8 cellular contexts compared by ENCODE assay signal in genomic region chr12:25054783-25055144, GRCh38.
DNase-seq lines count a peak whose midpoint lies in the region; ATAC-seq and TF ChIP-seq lines count a peak whose summit lies in the region.

No MANE protein-coding gene starts in this region.

- peaks cover 45% of the 10 kb centered on the region for H3K4me1 ChIP-seq in DOHH2 (ENCODE audit: control insufficient read depth, low read length)

- H3K27ac ChIP-seq in DOHH2 (ENCODE audit: low read depth, low read length), result peak overlapping the region; percentile 96
- peak overlapping the region in 11 of 21 experiments; percentile 39 to 87 (median 73) for H3K27ac ChIP-seq in skin epidermis

- TF ChIP-seq CTCF in DOHH2 (IDR thresholded peaks at IDR 0.05; ENCODE audit: low read depth, low read length, poor library complexity, severe bottlenecking), result no peak

- H3K4me1 Mint-ChIP-seq in activated naive CD8-positive, alpha-beta T cell treated with anti-CD3 and anti-CD28 coated beads for 36 hours, result peaks cover 54% of the 10 kb centered on the region

- ATAC-seq in GM18870 (IDR thresholded peaks at IDR 0.05; ENCODE audit: unreplicated experiment) (no peak), GM21360 (IDR thresholded peaks at IDR 0.05; ENCODE audit: unreplicated experiment) (no peak)

- no peaks in the 10 kb centered on the region for H3K9me2 ChIP-seq in DOHH2 (replicated peaks; ENCODE audit: control insufficient read depth, low read length)

- H3K27me3 ChIP-seq in DOHH2 (ENCODE audit: control insufficient read depth, low read length), result no peaks in the 10 kb centered on the region

- peak overlapping the region; percentile 89 for H3K4me2 ChIP-seq in DOHH2 (ENCODE audit: low read length)

- peaks cover 100% of the 10 kb centered on the region for H3K79me2 ChIP-seq in DOHH2 (ENCODE audit: control insufficient read depth, low read length)

- peaks cover 89% of the 10 kb centered on the region for H3K36me3 ChIP-seq in DOHH2 (ENCODE audit: control insufficient read depth, low read length)

- peak overlapping the region; percentile 95 for H3K27ac Mint-ChIP-seq in activated naive CD8-positive, alpha-beta T cell treated with anti-CD3 and anti-CD28 coated beads for 36 hours

- H3K36me3 Mint-ChIP-seq in activated naive CD8-positive, alpha-beta T cell treated with anti-CD3 and anti-CD28 coated beads for 36 hours, result peaks cover 7% of the 10 kb centered on the region

- DNase-seq in activated naive CD8-positive, alpha-beta T cell treated with anti-CD3 and anti-CD28 coated beads for 36 hours, result peak; percentile 74
- DNase-seq in GDM1 (lab: John Stamatoyannopoulos, UW) (no peak), globus pallidus (ENCODE audit: low spot score) (no peak)

- peaks cover 7% of the 10 kb centered on the region for H4K20me1 ChIP-seq in DOHH2 (ENCODE audit: control insufficient read depth, insufficient read depth, low read depth, low read length)

- TF ChIP-seq POLR2A in Raji (IDR thresholded peaks at IDR 0.05; ENCODE audit: insufficient read depth, low read depth, low read length), result peak; percentile 29; the same call in 1 of the 2 replicates

- no peaks in the 10 kb centered on the region for H3K9me3 ChIP-seq in DOHH2 (ENCODE audit: control insufficient read depth, insufficient read depth, low read length)

- no peaks in the 10 kb centered on the region for H3K9me3 Mint-ChIP-seq in activated naive CD8-positive, alpha-beta T cell treated with anti-CD3 and anti-CD28 coated beads for 36 hours

- H3K4me3 ChIP-seq in DOHH2 (ENCODE audit: low read length) (peak overlapping the region; percentile 80), skin epidermis (peak overlapping the region in 4 of 7 experiments; percentile 0 to 35 (median 32))

- no peaks in the 10 kb centered on the region for H3K27me3 Mint-ChIP-seq in activated naive CD8-positive, alpha-beta T cell treated with anti-CD3 and anti-CD28 coated beads for 36 hours

- peaks cover 72% of the 10 kb centered on the region for H3F3A ChIP-seq in DOHH2 (ENCODE audit: control insufficient read depth, insufficient read depth)

- H3K4me3 Mint-ChIP-seq in activated naive CD8-positive, alpha-beta T cell treated with anti-CD3 and anti-CD28 coated beads for 36 hours, result peak overlapping the region; percentile 80
